In the genomic region with DNA sequence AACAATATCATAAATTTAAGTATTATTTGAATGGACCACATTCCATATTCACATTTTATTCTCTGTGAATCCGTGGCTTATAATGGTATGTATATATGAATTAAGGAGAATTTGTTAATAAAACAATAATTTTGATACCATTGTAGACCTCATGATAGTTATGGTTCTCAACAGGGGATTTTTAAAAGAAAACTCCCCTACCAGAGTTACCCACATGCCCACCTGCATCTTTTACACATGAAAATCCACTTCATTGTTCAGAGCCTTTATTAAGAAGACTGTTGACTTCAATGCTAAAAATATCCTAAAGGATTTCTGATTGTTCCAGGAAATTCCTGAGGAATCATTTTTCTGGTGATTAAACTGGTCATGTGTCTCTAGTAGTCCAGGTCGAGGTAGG, we compare ENCODE assay signal across 26 cellular contexts.
"Had no signal": no experiment of that assay in that cellular context is flagged by ENCODE, and none has a peak within 500 bp of the region (broad histone marks: within the 10 kb centered on the region; RNA-seq: fewer than 3 reads in every experiment).

No MANE protein-coding gene starts in this region.

- H3K4me3 Mint-ChIP-seq: dendritic cell treated with granulocyte-macrophage colony-stimulating factor and Interleukin-4, amounts not matched to agents 40 ng/mL and 50 ng/mL, for 4 days; endodermal cell; natural killer cell treated with Interleukin-12 subunit alpha and Interleukin-12 subunit beta and Interleukin-15 and Interleukin-18, amount 100 ng/mL, for 72 hours; neural crest cell had no signal

- H3K27ac ChIP-seq: colonic mucosa, esophagus squamous epithelium, heart right ventricle, left ventricle myocardium inferior, lower lobe of right lung, neutrophil, pancreas, right lobe of liver, stomach, thyroid gland, vagina had no signal

- H3K36me3 Mint-ChIP-seq: natural killer cell treated with Interleukin-12 subunit alpha and Interleukin-12 subunit beta and Interleukin-15 and Interleukin-18, amount 100 ng/mL, for 72 hours had no signal

- H3K27ac Mint-ChIP-seq: dendritic cell treated with granulocyte-macrophage colony-stimulating factor and Interleukin-4, amounts not matched to agents 40 ng/mL and 50 ng/mL, for 4 days; endodermal cell; natural killer cell treated with Interleukin-12 subunit alpha and Interleukin-12 subunit beta and Interleukin-15 and Interleukin-18, amount 100 ng/mL, for 72 hours had no signal

- H3K27me3 Mint-ChIP-seq: dendritic cell treated with granulocyte-macrophage colony-stimulating factor and Interleukin-4, amounts not matched to agents 40 ng/mL and 50 ng/mL, for 4 days; natural killer cell treated with Interleukin-12 subunit alpha and Interleukin-12 subunit beta and Interleukin-15 and Interleukin-18, amount 100 ng/mL, for 72 hours had no signal

- H3K9me3 Mint-ChIP-seq: dendritic cell treated with granulocyte-macrophage colony-stimulating factor and Interleukin-4, amounts not matched to agents 40 ng/mL and 50 ng/mL, for 4 days; endodermal cell; natural killer cell treated with Interleukin-12 subunit alpha and Interleukin-12 subunit beta and Interleukin-15 and Interleukin-18, amount 100 ng/mL, for 72 hours; neural crest cell had no signal

- H3K4me1 Mint-ChIP-seq: endodermal cell had no signal

- ATAC-seq: left cardiac atrium; lower lobe of right lung; natural killer cell treated with Interleukin-12 subunit alpha and Interleukin-12 subunit beta and Interleukin-15 and Interleukin-18, amount 100 ng/mL, for 72 hours; pancreas; right lobe of liver had no signal

- DNase-seq: colonic mucosa; effector CD8-positive, alpha-beta T cell; endodermal cell; esophagus squamous epithelium; foreskin melanocyte; glutamatergic neuron; heart right ventricle; hippocampal formation; left cardiac atrium; left ventricle myocardium inferior; lower lobe of right lung; pancreas; retina; right lobe of liver; small intestine; stimulated activated CD4-positive, alpha-beta T cell treated with anti-CD3 and anti-CD28 coated beads, Interleukin-15, amount 100 ng/mL, for 24 hours; stimulated activated CD4-positive, alpha-beta T cell treated with anti-CD3 and anti-CD28 coated beads, Interleukin-2, amount 100 ng/mL, for 48 hours; stimulated activated naive CD4-positive, alpha-beta T cell treated with Interleukin-2 at 50 U/mL for 16 hours; stomach; thyroid gland; trophoblast cell had no signal
